Comparison of ENCODE assay signal across 7 cellular contexts in the genomic region with DNA sequence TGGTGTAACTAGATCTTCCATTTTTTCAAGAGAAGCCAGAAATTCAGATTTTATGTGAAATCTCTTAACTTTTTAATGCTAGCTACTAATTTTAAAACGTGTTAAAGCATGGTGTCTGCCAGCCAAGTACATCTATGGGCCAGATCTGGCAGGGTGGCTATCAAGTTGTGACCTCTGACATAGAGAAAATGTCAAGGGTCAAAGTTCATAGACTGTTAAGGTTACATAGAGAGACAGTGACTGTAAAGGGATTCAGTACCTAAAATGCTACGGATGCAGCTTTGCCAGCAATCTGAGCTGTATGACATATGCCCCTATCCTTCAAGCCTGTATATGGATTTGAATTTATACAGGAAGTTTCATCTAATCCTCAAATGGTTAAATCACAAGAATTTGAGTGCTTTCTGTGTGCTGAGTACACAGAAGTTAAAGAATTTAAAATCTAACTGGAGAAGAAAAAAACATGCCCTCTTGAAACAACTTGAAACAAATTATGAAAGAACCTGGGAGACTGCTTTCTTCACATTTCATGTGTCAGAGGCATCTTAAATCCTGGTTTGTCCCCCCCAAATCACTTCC. TPM values are rescaled to one million over a fixed set of nuclear protein-coding genes. Genes with fewer than 3 reads are reported as not detected.
DNase-seq lines count a peak whose midpoint lies in the region; ATAC-seq, FAIRE-seq and TF ChIP-seq lines count a peak whose summit lies in the region.

No MANE protein-coding gene starts in this region.

- TF ChIP-seq RAD21 in HCT116 (IDR thresholded peaks at IDR 0.05; ENCODE audit: low read depth): no peak

- RAD21 ChIA-PET in HCT116 (lab: Charles Lee; ENCODE audit: low non-redundant PET in 1 of 2, low total read pairs in 2 of 2, uncharacterized antibody in 2 of 2, unreplicated experiment in 2 of 2): no interaction called here

- H3K4me1 ChIP-seq in HCT116 (ENCODE audit: control insufficient read depth in 1 of 2, insufficient read depth in 2 of 2, low read length in 2 of 2) (peaks cover 4 to 16% of the 10 kb centered on the region in 2 experiments; a peak in 2 of 4 replicates), kidney (ENCODE audit: control insufficient read depth in 1 of 2, insufficient read depth in 1 of 2, low read depth in 1 of 2, low read length in 2 of 2) (peaks cover 17 to 18% of the 10 kb centered on the region in 2 donors)

- TF ChIP-seq CTCF in HCT116 (IDR thresholded peaks at IDR 0.05 in 2 of 3, conservative IDR thresholded peaks at IDR 0.05 in 1 of 3; ENCODE audit: borderline replicate concordance in 1 of 3, insufficient read depth in 1 of 3, low read depth in 2 of 3, low read length in 2 of 3) (no peak), kidney (IDR thresholded peaks at IDR 0.05; ENCODE audit: borderline replicate concordance, extremely low read depth, insufficient read depth) (no peak)
- no peak for TF ChIP-seq CTCF in activated CD8-positive, alpha-beta T cell treated with anti-CD3 and anti-CD28 coated beads for 36 hours (IDR thresholded peaks at IDR 0.05)

- H4K20me1 ChIP-seq in HCT116 (ENCODE audit: insufficient read depth): no peaks in the 10 kb centered on the region

- no peak overlapping the region for H3K27ac ChIP-seq in HCT116 (ENCODE audit: low read depth, low read length)
- peak overlapping the region; percentile 91 to 92 for H3K27ac ChIP-seq in kidney (ENCODE audit: low read depth in 2 of 2, low read length in 2 of 2)
- peak overlapping the region; percentile 69 for H3K27ac ChIP-seq in substantia nigra (ENCODE audit: low read depth, low read length, poor library complexity, severe bottlenecking)

- no TSS peak for BruUV-seq in HCT116 (replicated peaks; lab: Mats Ljungman, UMichigan)

- H3K36me3 Mint-ChIP-seq in activated CD8-positive, alpha-beta T cell treated with anti-CD3 and anti-CD28 coated beads for 36 hours (ENCODE audit: low read depth): peaks cover 8% of the 10 kb centered on the region

- no peak for ATAC-seq in HCT116
- no peak for ATAC-seq in activated CD8-positive, alpha-beta T cell treated with anti-CD3 and anti-CD28 coated beads for 36 hours
- ATAC-seq in GM21423 (IDR thresholded peaks at IDR 0.05; ENCODE audit: unreplicated experiment): no peak

- no peaks in the 10 kb centered on the region for H3K27me3 ChIP-seq in HCT116 (ENCODE audit: insufficient read depth, low read length)

- H3K4me3 ChIP-seq in HCT116 (replicated peaks in 1 of 2; ENCODE audit: low read depth in 1 of 2, low read length in 2 of 2) (peak overlapping the region; percentile 66 to 68), kidney (ENCODE audit: low read length in 2 of 2) (peak overlapping the region; percentile 84 to 90)

- no peaks in the 10 kb centered on the region for H3K9me2 ChIP-seq in HCT116 (ENCODE audit: insufficient read depth)

- DNase-seq in HCT116 (ENCODE audit: low read depth, low spot score): no peak
- DNase-seq in activated CD8-positive, alpha-beta T cell treated with anti-CD3 and anti-CD28 coated beads for 36 hours: no peak
- DNase-seq in kidney: no peak
- no peak for DNase-seq in substantia nigra (lab: John Stamatoyannopoulos, UW)
- DNase-seq in DMS53 treated with DMSO at 0.1 percent for 48 hours (lab: John Stamatoyannopoulos, UW; ENCODE audit: unreplicated experiment): no peak
- DNase-seq in activated effector memory CD4-positive, alpha-beta T cell treated with anti-CD3 and anti-CD28 coated beads, Interleukin-2, amount 50 U/mL, for 16 hours: no peak

- peaks cover under 1% of the 10 kb centered on the region for H3K9me3 Mint-ChIP-seq in activated CD8-positive, alpha-beta T cell treated with anti-CD3 and anti-CD28 coated beads for 36 hours

- peak overlapping the region; percentile 94 for H3K27ac Mint-ChIP-seq in activated CD8-positive, alpha-beta T cell treated with anti-CD3 and anti-CD28 coated beads for 36 hours

- H3K9me3 ChIP-seq in HCT116 (ENCODE audit: control insufficient read depth in 1 of 2, insufficient read depth in 1 of 2, low read depth in 1 of 2, low read length in 2 of 2): no peaks in the 10 kb centered on the region
- no peaks in the 10 kb centered on the region for H3K9me3 ChIP-seq in kidney (ENCODE audit: control insufficient read depth in 1 of 2, low read length in 2 of 2)

- intact Hi-C loops in HCT116 (cut with micrococcal nuclease): no loop called here
- intact Hi-C loops in activated CD8-positive, alpha-beta T cell treated with anti-CD3 and anti-CD28 coated beads for 36 hours (cut with micrococcal nuclease): loop anchor here (5.0 to 10.0 kb wide), 3 partner anchors 59 to 382 kb away; partner anchors contain the start of genes COX17, POGLUT1 and TMEM39A
- intact Hi-C loops in kidney (cut with DNase I): no loop called here

- no peak for TF ChIP-seq POLR2A in HCT116 (IDR thresholded peaks at IDR 0.05; ENCODE audit: borderline replicate concordance, extremely low read depth, insufficient read depth, insufficient read length)

- no peak for FAIRE-seq in kidney (lab: Jason Lieb, UNC)

- H3K9ac ChIP-seq in HCT116 (ENCODE audit: low read length): no peak overlapping the region
- peak overlapping the region in 1 of 2 donors; percentile 77 for H3K9ac ChIP-seq in kidney (ENCODE audit: low read length in 2 of 2)

- H3K4me3 Mint-ChIP-seq in activated CD8-positive, alpha-beta T cell treated with anti-CD3 and anti-CD28 coated beads for 36 hours: peak overlapping the region; percentile 83

- H3K27me3 Mint-ChIP-seq in activated CD8-positive, alpha-beta T cell treated with anti-CD3 and anti-CD28 coated beads for 36 hours: no peaks in the 10 kb centered on the region

- peak overlapping the region; percentile 98 for H3K4me2 ChIP-seq in HCT116 (ENCODE audit: low read length)

- H3K4me1 Mint-ChIP-seq in activated CD8-positive, alpha-beta T cell treated with anti-CD3 and anti-CD28 coated beads for 36 hours (ENCODE audit: low read depth): peaks cover 41% of the 10 kb centered on the region

- H3K79me2 ChIP-seq in HCT116 (ENCODE audit: insufficient read depth, low read length): no peaks in the 10 kb centered on the region

- H3K36me3 ChIP-seq in HCT116 (ENCODE audit: control insufficient read depth in 1 of 2, insufficient read depth in 2 of 2, low read length in 2 of 2): no peaks in the 10 kb centered on the region
- no peaks in the 10 kb centered on the region for H3K36me3 ChIP-seq in kidney (ENCODE audit: control insufficient read depth in 1 of 2, insufficient read depth in 2 of 2, low read length in 2 of 2)

- H2AFZ ChIP-seq in HCT116 (ENCODE audit: low read depth, low read length, poor library complexity, severe bottlenecking): peak overlapping the region; percentile 86

- POLR2A ChIA-PET in HCT116 (lab: Charles Lee): no interaction called here
- POLR2A ChIA-PET in activated CD8-positive, alpha-beta T cell treated with anti-CD3 and anti-CD28 coated beads for 36 hours (lab: Charles Lee): interaction anchor here (1.0 to 3.6 kb wide), 3 partner anchors 11 to 52 kb away, joined by 3 to 28 read pairs (median 13); partner anchors contain the start of gene B4GALT4

- CTCF ChIA-PET in HCT116 (lab: Charles Lee): no interaction called here
- CTCF ChIA-PET in activated CD8-positive, alpha-beta T cell treated with anti-CD3 and anti-CD28 coated beads for 36 hours (lab: Charles Lee): interaction anchor here (1.0 to 5.6 kb wide), 7 partner anchors 11 to 380 kb away, joined by 3 to 26 read pairs (median 4); partner anchors contain the start of gene B4GALT4

TF ChIP-seq in HCT116, 20 proteins besides CTCF, POLR2A, EP300 and RAD21 (continues in another document):
- TF ChIP-seq POLR2AphosphoS5 (IDR thresholded peaks at IDR 0.05; ENCODE audit: low read depth, low read length): no peak
- TF ChIP-seq, protein P1, sequence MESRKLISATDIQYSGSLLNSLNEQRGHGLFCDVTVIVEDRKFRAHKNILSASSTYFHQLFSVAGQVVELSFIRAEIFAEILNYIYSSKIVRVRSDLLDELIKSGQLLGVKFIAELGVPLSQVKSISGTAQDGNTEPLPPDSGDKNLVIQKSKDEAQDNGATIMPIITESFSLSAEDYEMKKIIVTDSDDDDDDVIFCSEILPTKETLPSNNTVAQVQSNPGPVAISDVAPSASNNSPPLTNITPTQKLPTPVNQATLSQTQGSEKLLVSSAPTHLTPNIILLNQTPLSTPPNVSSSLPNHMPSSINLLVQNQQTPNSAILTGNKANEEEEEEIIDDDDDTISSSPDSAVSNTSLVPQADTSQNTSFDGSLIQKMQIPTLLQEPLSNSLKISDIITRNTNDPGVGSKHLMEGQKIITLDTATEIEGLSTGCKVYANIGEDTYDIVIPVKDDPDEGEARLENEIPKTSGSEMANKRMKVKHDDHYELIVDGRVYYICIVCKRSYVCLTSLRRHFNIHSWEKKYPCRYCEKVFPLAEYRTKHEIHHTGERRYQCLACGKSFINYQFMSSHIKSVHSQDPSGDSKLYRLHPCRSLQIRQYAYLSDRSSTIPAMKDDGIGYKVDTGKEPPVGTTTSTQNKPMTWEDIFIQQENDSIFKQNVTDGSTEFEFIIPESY (IDR thresholded peaks at IDR 0.05; ENCODE audit: extremely low read depth, insufficient replicate concordance, low read length): no peak

RNA-seq across cellular contexts. Expression of gene ARHGAP31, which starts 1.0 kb away (rescaled TPM):
- 0.93 TPM for total RNA-seq in HCT116 (2021; ENCODE audit: unreplicated experiment)
- polyA plus RNA-seq in HCT116 (2012): 0.36 and 0.47 TPM in 2 replicates
- total RNA-seq in activated CD8-positive, alpha-beta T cell treated with anti-CD3 and anti-CD28 coated beads for 36 hours: 1 to 10 TPM; 6.6 to 8.0 TPM
- total RNA-seq in kidney: 28.7 TPM
- polyA plus RNA-seq in kidney (ENCODE audit: insufficient read depth, low read depth, low replicate concordance): 3.2 TPM

RNA-seq across cellular contexts. Expression of gene B4GALT4, which starts 52.5 kb away (rescaled TPM):
- 15.9 TPM for total RNA-seq in HCT116 (2021; ENCODE audit: unreplicated experiment)
- polyA plus RNA-seq in HCT116 (2012): 14.8 and 22.8 TPM in 2 replicates
- 10 to 100 TPM; 13.3 to 15.2 TPM for total RNA-seq in activated CD8-positive, alpha-beta T cell treated with anti-CD3 and anti-CD28 coated beads for 36 hours
- total RNA-seq in kidney: 23.1 TPM
- polyA plus RNA-seq in kidney (ENCODE audit: insufficient read depth, low read depth, low replicate concordance): 29.9 TPM
